In genomic region chr2:72825271-72826155, GRCh38 we compare ENCODE assay signal across 2 cellular contexts.
TF ChIP-seq lines count a peak whose summit lies in the region.

Gene EXOC6B, minus strand, starts transcription at chr2:72826033.

TF ChIP-seq in A549, 52 proteins besides CTCF, POLR2A, EP300 and RAD21 (continued from another document):
- TF ChIP-seq REST (IDR thresholded peaks at IDR 0.05) (no peak), HMGXB4 (CRISPR knock-in tag; IDR thresholded peaks at IDR 0.05; ENCODE audit: borderline replicate concordance) (peak; percentile 37; the same call in 1 of the 2 replicates), JUN (IDR thresholded peaks at IDR 0.05) (peak; percentile 69 to 82; a peak in 3 of 5 replicates), NFE2L2 (conservative IDR thresholded peaks at IDR 0.05; ENCODE audit: low read length) (0 out of 2 replicates have a peak, but pooled peaks have one; percentile 19), MAFK (IDR thresholded peaks at IDR 0.05; ENCODE audit: partially characterized antibody) (no peak), HOXB5 (CRISPR knock-in tag; IDR thresholded peaks at IDR 0.05) (no peak), HEYL (CRISPR knock-in tag; IDR thresholded peaks at IDR 0.05) (no peak), RFX5 (IDR thresholded peaks at IDR 0.05) (0 out of 2 replicates have a peak, but pooled peaks have one; percentile 21), POLR2AphosphoS2 (conservative IDR thresholded peaks at IDR 0.05; ENCODE audit: low read length) (no peak), BCL3 (IDR thresholded peaks at IDR 0.05) (peak; percentile 77; the same call in 1 of the 3 replicates), SREBF2 (IDR thresholded peaks at IDR 0.05) (no peak)
- TF ChIP-seq, protein P1, sequence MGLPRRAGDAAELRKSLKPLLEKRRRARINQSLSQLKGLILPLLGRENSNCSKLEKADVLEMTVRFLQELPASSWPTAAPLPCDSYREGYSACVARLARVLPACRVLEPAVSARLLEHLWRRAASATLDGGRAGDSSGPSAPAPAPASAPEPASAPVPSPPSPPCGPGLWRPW (IDR thresholded peaks at IDR 0.05), result no peak

TF ChIP-seq in WTC11, 78 proteins besides CTCF, POLR2A, EP300 and RAD21 (continued from another document and continues in another):
- TF ChIP-seq FOXP4 (CRISPR knock-in tag; IDR thresholded peaks at IDR 0.05), result peak; percentile 73
- TF ChIP-seq MYBL2 (CRISPR knock-in tag; IDR thresholded peaks at IDR 0.05), result peak; percentile 81; the same call in 1 of the 2 replicates
- TF ChIP-seq, protein P2, sequence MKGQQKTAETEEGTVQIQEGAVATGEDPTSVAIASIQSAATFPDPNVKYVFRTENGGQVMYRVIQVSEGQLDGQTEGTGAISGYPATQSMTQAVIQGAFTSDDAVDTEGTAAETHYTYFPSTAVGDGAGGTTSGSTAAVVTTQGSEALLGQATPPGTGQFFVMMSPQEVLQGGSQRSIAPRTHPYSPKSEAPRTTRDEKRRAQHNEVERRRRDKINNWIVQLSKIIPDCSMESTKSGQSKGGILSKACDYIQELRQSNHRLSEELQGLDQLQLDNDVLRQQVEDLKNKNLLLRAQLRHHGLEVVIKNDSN (CRISPR knock-in tag; IDR thresholded peaks at IDR 0.05), result no peak; the same call in 1 of the 2 replicates
- TF ChIP-seq NR1H2 (CRISPR knock-in tag; IDR thresholded peaks at IDR 0.05), result no peak
- no peak for TF ChIP-seq SMAD3 (CRISPR knock-in tag; IDR thresholded peaks at IDR 0.05; ENCODE audit: borderline replicate concordance)
- TF ChIP-seq TEAD4 (CRISPR knock-in tag; IDR thresholded peaks at IDR 0.05), result peak; percentile 47; the same call in 1 of the 2 replicates
- peak; percentile 75; the same call in 1 of the 2 replicates for TF ChIP-seq TEAD1 (CRISPR knock-in tag; IDR thresholded peaks at IDR 0.05)
- peak; percentile 85 for TF ChIP-seq ETV6 (CRISPR knock-in tag; IDR thresholded peaks at IDR 0.05)
- TF ChIP-seq, protein P3, sequence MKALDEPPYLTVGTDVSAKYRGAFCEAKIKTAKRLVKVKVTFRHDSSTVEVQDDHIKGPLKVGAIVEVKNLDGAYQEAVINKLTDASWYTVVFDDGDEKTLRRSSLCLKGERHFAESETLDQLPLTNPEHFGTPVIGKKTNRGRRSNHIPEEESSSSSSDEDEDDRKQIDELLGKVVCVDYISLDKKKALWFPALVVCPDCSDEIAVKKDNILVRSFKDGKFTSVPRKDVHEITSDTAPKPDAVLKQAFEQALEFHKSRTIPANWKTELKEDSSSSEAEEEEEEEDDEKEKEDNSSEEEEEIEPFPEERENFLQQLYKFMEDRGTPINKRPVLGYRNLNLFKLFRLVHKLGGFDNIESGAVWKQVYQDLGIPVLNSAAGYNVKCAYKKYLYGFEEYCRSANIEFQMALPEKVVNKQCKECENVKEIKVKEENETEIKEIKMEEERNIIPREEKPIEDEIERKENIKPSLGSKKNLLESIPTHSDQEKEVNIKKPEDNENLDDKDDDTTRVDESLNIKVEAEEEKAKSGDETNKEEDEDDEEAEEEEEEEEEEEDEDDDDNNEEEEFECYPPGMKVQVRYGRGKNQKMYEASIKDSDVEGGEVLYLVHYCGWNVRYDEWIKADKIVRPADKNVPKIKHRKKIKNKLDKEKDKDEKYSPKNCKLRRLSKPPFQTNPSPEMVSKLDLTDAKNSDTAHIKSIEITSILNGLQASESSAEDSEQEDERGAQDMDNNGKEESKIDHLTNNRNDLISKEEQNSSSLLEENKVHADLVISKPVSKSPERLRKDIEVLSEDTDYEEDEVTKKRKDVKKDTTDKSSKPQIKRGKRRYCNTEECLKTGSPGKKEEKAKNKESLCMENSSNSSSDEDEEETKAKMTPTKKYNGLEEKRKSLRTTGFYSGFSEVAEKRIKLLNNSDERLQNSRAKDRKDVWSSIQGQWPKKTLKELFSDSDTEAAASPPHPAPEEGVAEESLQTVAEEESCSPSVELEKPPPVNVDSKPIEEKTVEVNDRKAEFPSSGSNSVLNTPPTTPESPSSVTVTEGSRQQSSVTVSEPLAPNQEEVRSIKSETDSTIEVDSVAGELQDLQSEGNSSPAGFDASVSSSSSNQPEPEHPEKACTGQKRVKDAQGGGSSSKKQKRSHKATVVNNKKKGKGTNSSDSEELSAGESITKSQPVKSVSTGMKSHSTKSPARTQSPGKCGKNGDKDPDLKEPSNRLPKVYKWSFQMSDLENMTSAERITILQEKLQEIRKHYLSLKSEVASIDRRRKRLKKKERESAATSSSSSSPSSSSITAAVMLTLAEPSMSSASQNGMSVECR (CRISPR knock-in tag; IDR thresholded peaks at IDR 0.05; ENCODE audit: borderline replicate concordance), result no peak
- TF ChIP-seq, protein P4, sequence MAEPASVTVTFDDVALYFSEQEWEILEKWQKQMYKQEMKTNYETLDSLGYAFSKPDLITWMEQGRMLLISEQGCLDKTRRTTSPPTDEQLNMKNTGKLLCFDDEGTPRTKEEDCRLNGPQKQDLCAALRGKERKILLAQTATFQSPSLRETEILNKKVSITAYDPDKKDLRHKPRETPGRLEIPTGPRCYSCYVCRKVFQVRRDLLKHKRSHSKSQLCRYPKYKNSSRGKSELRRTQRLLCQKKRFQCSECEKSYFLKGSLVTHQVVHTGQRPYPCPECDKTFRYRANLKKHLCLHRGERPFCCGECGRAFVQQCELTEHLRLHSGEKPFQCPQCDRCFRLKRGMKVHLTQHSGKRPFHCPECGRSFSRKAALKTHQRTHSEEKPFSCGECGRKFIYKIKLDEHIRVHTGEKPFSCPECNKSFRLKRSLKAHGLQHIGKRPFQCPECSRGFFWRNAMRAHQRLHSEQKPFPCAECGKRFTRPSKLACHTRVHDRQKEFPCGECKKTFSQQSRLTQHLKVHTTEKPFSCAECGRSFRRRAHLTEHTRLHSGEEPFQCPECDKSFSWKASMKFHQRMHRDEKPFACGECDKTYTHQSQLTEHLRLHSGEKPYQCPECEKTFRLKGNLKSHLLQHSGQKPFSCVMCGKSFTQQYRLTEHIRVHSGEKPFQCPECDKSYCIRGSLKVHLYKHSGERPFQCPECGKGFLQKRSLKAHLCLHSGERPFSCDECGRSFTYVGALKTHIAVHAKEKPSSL (CRISPR knock-in tag; conservative IDR thresholded peaks at IDR 0.05), result no peak
- TF ChIP-seq SMAD4 (CRISPR knock-in tag; IDR thresholded peaks at IDR 0.05), result no peak
- TF ChIP-seq FOXP1 (CRISPR knock-in tag; IDR thresholded peaks at IDR 0.05; ENCODE audit: borderline replicate concordance), result peak; percentile 87; the same call in 1 of the 2 replicates
- peak; percentile 26; the same call in 1 of the 2 replicates for TF ChIP-seq USF2 (CRISPR knock-in tag; IDR thresholded peaks at IDR 0.05)
- no peak for TF ChIP-seq HMGA2 (CRISPR knock-in tag; IDR thresholded peaks at IDR 0.05)
- TF ChIP-seq ATF3 (CRISPR knock-in tag; conservative IDR thresholded peaks at IDR 0.05), result no peak
- no peak for TF ChIP-seq NFATC4 (CRISPR knock-in tag; IDR thresholded peaks at IDR 0.05)
- TF ChIP-seq AFF4 (CRISPR knock-in tag; IDR thresholded peaks at IDR 0.05; ENCODE audit: borderline replicate concordance), result no peak
- TF ChIP-seq JUN (CRISPR knock-in tag; IDR thresholded peaks at IDR 0.05), result no peak
- no peak for TF ChIP-seq NR2C2 (CRISPR knock-in tag; IDR thresholded peaks at IDR 0.05)
- no peak for TF ChIP-seq ZNF317 (CRISPR knock-in tag; IDR thresholded peaks at IDR 0.05; ENCODE audit: borderline replicate concordance, low read depth)
- no peak for TF ChIP-seq E2F5 (CRISPR knock-in tag; IDR thresholded peaks at IDR 0.05)
- no peak for TF ChIP-seq SOX15 (CRISPR knock-in tag; IDR thresholded peaks at IDR 0.05)
- TF ChIP-seq ZNF138 (CRISPR knock-in tag; conservative IDR thresholded peaks at IDR 0.05), result 0 out of 2 replicates have a peak, but pooled peaks have one; percentile 60
- no peak for TF ChIP-seq HMGXB4 (CRISPR knock-in tag; IDR thresholded peaks at IDR 0.05)
- no peak for TF ChIP-seq E2F1 (CRISPR knock-in tag; IDR thresholded peaks at IDR 0.05)
- TF ChIP-seq ZNF671 (CRISPR knock-in tag; IDR thresholded peaks at IDR 0.05), result no peak
